ENCODE assay signal across 7 cellular contexts in genomic region chr4:86058621-86059020, GRCh38.
"Had no signal": no experiment of that assay in that cellular context is flagged by ENCODE, and none has a peak within 500 bp of the region (broad histone marks: within the 10 kb centered on the region; RNA-seq: fewer than 3 reads in every experiment).

No MANE protein-coding gene starts in this region.

- H2AFZ ChIP-seq: GM23248 had no signal

- H3K9ac ChIP-seq: GM23248 had no signal

- DNase-seq: GM23248, GOT3, H7, HFFc6 had no signal

- H3K36me3 ChIP-seq: HAP-1 had no signal

- FAIRE-seq: HepG2 had no signal

- H3K27ac ChIP-seq: GM23248, HL-60 had no signal

- H3K4me3 ChIP-seq: GM23248, HAP-1 had no signal

- H3K9me3 ChIP-seq: HAP-1 had no signal
